Comparison of ENCODE assay signal across 27 cellular contexts in genomic region chr2:100997509-100998234, GRCh38. TPM values are rescaled to one million over a fixed set of nuclear protein-coding genes. Genes with fewer than 3 reads are reported as not detected.
A peak's percentile ranks its signal among the peaks of the same experiment; 100 is the strongest.
DNase-seq lines count a peak whose midpoint lies in the region; ATAC-seq, FAIRE-seq and TF ChIP-seq lines count a peak whose summit lies in the region.
"Had no signal": no experiment of that assay in that cellular context is flagged by ENCODE, and none has a peak within 500 bp of the region (broad histone marks: within the 10 kb centered on the region; RNA-seq: fewer than 3 reads in every experiment).

No MANE protein-coding gene starts in this region.

- CTCF ChIA-PET in HepG2 (lab: Yijun Ruan, JAX; ENCODE audit: low intra/inter-chr PET ratio, low total read pairs) = no interaction called here

- FAIRE-seq in HepG2 (lab: Jason Lieb, UNC) = no peak
- FAIRE-seq: GM12878 had no signal

- H3K4me2 ChIP-seq in GM23248 (ENCODE audit: unreplicated experiment) (no peak overlapping the region), HepG2 (ENCODE audit: low read depth, low read length) (no peak overlapping the region)

- POLR2A ChIA-PET in HepG2 (lab: Yijun Ruan, JAX) = no interaction called here

- H3K79me2 ChIP-seq in GM23248 (ENCODE audit: insufficient read depth) (peaks cover 6% of the 10 kb centered on the region), HepG2 (ENCODE audit: insufficient read depth, low read length) (peaks cover 6% of the 10 kb centered on the region)

- H3F3A ChIP-seq in GM23248 (ENCODE audit: insufficient read depth) = peaks cover 5% of the 10 kb centered on the region; the same call in 1 of the 2 replicates

- intact Hi-C loops in HepG2 (cut with micrococcal nuclease; ENCODE audit: unreplicated experiment) (no loop called here), uterus (cut with DNase I; ENCODE audit: low total_unique reads) (no loop called here)

- BruUV-seq in HepG2 (replicated peaks; lab: Mats Ljungman, UMichigan) = no TSS peak

- no peaks in the 10 kb centered on the region for H3K9me2 ChIP-seq in GM23248 (ENCODE audit: insufficient read depth)

- H3K4me3 ChIP-seq in GM23248 = no peak overlapping the region
- H3K4me3 ChIP-seq in adipocyte (ENCODE audit: low read length) = peak overlapping the region; percentile 31
- no peak overlapping the region for H3K4me3 ChIP-seq in HepG2 (replicated peaks in 1 of 3; ENCODE audit: insufficient read depth in 1 of 3, low read depth in 2 of 3, low read length in 3 of 3)
- no peak overlapping the region for H3K4me3 ChIP-seq in uterus
- H3K4me3 ChIP-seq: GM12878, HAP-1, SJSA1 had no signal

- WGBS in GM23248 (ENCODE audit: low coverage in 1 of 2, low lambda C conversion rate in 2 of 2, missing lambda C conversion rate in 2 of 2), 2 experiments = 77 to 89% methylated on average over 5 of the region's 5 CpGs
- 93% methylated on average over 5 of the region's 5 CpGs for WGBS in HepG2 (ENCODE audit: low lambda C conversion rate)

- no peak for TF ChIP-seq RAD21 in HepG2 (CRISPR knock-in tag; IDR thresholded peaks at IDR 0.05)

- H3K27me3 ChIP-seq in GM23248 (replicated peaks; ENCODE audit: insufficient read depth) (no peaks in the 10 kb centered on the region), adipocyte (replicated peaks; ENCODE audit: control insufficient read depth, insufficient read depth, low read length) (no peaks in the 10 kb centered on the region), HepG2 (ENCODE audit: control insufficient read depth in 1 of 2, insufficient read depth in 2 of 2, low read length in 2 of 2) (no peaks in the 10 kb centered on the region; a peak in 1 of 5 replicates), uterus (no peaks in the 10 kb centered on the region)
- H3K27me3 ChIP-seq: SJSA1 had no signal

- no peak overlapping the region for H3K27ac ChIP-seq in GM23248
- no peak overlapping the region for H3K27ac ChIP-seq in HepG2 (ENCODE audit: extremely low read length, insufficient read depth, low read length)
- peak overlapping the region; percentile 2 to 7 for H3K27ac ChIP-seq in uterus
- H3K27ac ChIP-seq: C4-2B, SJSA1 had no signal

- in situ Hi-C loops in GM23248 (cut with MboI) (loop anchor here (10.0 kb wide), 1 partner anchor 383 kb away; no protein-coding TSS in a partner anchor), HepG2 (cut with HindIII; ENCODE audit: extremely low pct_ligation_motif_present, low pct_unique_long_range_greater_than_20kb) (loop anchor here (5.0 kb wide), 1 partner anchor 385 kb away; no protein-coding TSS in a partner anchor)

- H2AFZ ChIP-seq in GM23248 (peak overlapping the region; percentile 35; the same call in 1 of the 2 replicates), HepG2 (ENCODE audit: low read length) (no peak overlapping the region)

- H3K9me3 ChIP-seq in GM23248 (ENCODE audit: low read depth) = no peaks in the 10 kb centered on the region
- no peaks in the 10 kb centered on the region for H3K9me3 ChIP-seq in adipocyte (ENCODE audit: control insufficient read depth, low read length)
- no peaks in the 10 kb centered on the region for H3K9me3 ChIP-seq in HepG2 (ENCODE audit: low read length)
- H3K9me3 ChIP-seq in uterus = no peaks in the 10 kb centered on the region
- H3K9me3 ChIP-seq: SJSA1 had no signal

- H4K20me1 ChIP-seq in GM23248 (ENCODE audit: insufficient read depth) (no peaks in the 10 kb centered on the region), HepG2 (ENCODE audit: insufficient read depth, low read length) (peaks cover 3% of the 10 kb centered on the region; the same call in 1 of the 2 replicates)

- no peak overlapping the region for H3K9ac ChIP-seq in GM23248
- H3K9ac ChIP-seq in adipocyte (ENCODE audit: low read length) = no peak overlapping the region
- no peak overlapping the region for H3K9ac ChIP-seq in HepG2 (ENCODE audit: insufficient read depth, low read depth, low read length)

- H3K36me3 ChIP-seq in GM23248 (ENCODE audit: low read depth) (no peaks in the 10 kb centered on the region), adipocyte (ENCODE audit: control insufficient read depth, insufficient read depth, low read length, severe bottlenecking) (peaks cover 32% of the 10 kb centered on the region), HepG2 (replicated peaks in 1 of 2; ENCODE audit: control insufficient read depth in 1 of 2, insufficient read depth in 2 of 2, low read length in 2 of 2) (peaks cover 17 to 29% of the 10 kb centered on the region in 2 experiments), uterus (no peaks in the 10 kb centered on the region)

- no peak for ATAC-seq in HepG2
- ATAC-seq: CD8-positive, alpha-beta T cell; GM12878 had no signal

- TF ChIP-seq EP300 in HepG2 (IDR thresholded peaks at IDR 0.05; ENCODE audit: low read depth in 2 of 2, low read length in 2 of 2) (no peak), HepG2 (CRISPR knock-in tag; IDR thresholded peaks at IDR 0.05; ENCODE audit: borderline replicate concordance) (no peak)

- DNase-seq in GM23248 = no peak
- DNase-seq in adipocyte (ENCODE audit: low read depth) = no peak
- no peak for DNase-seq in HepG2 (ENCODE audit: low spot score)
- DNase-seq in uterus = no peak
- DNase-seq in NCI-H748 (lab: John Stamatoyannopoulos, UW; ENCODE audit: unreplicated experiment) = no peak
- DNase-seq in COLO668 (lab: John Stamatoyannopoulos, UW; ENCODE audit: unreplicated experiment) = no peak
- no peak for DNase-seq in nucleus accumbens (lab: John Stamatoyannopoulos, UW)
- DNase-seq: CD8-positive, alpha-beta T cell; DMS 273 treated with DMSO at 0.1 percent for 48 hours; DMS79; EL; GDM1; GOT3; HFFc6; Karpas-422; NCI-H1092; NCI-H1417 treated with DMSO at 0.1 percent for 48 hours; NCI-H1694 treated with DMSO at 0.1 percent for 48 hours; NCI-H2081; NCI-H2227 treated with DMSO at 0.1 percent for 48 hours; NCI-H526 treated with DMSO at 0.1 percent for 48 hours; Right ventricle myocardium superior; RPMI8226 had no signal

- H3K4me1 ChIP-seq in GM23248 (ENCODE audit: insufficient read depth) (peaks cover 13% of the 10 kb centered on the region; the same call in 1 of the 2 replicates), adipocyte (ENCODE audit: control insufficient read depth, insufficient read depth, low read length) (peaks cover 24% of the 10 kb centered on the region), HepG2 (ENCODE audit: insufficient read depth, low read length) (peaks cover 9% of the 10 kb centered on the region), uterus (no peaks in the 10 kb centered on the region)

- TF ChIP-seq POLR2A in HepG2 (IDR thresholded peaks at IDR 0.05; ENCODE audit: insufficient read depth in 1 of 2, low read depth in 2 of 2, low read length in 2 of 2) (peak in 1 of 2 experiments; percentile 29; a peak in 1 of 4 replicates), uterus (IDR thresholded peaks at IDR 0.05) (no peak)

- no peak for TF ChIP-seq CTCF in HepG2 (CRISPR knock-in tag; IDR thresholded peaks at IDR 0.05)
- TF ChIP-seq CTCF in uterus (IDR thresholded peaks at IDR 0.05) = no peak

TF ChIP-seq in HepG2, 621 proteins besides CTCF, POLR2A, EP300 and RAD21 (continues in another document):
- TF ChIP-seq JARID2 (CRISPR knock-in tag; IDR thresholded peaks at IDR 0.05; ENCODE audit: insufficient replicate concordance) (no peak), MNT (IDR thresholded peaks at IDR 0.05) (no peak), KAT2B (IDR thresholded peaks at IDR 0.05; ENCODE audit: borderline replicate concordance, low read depth, low read length) (no peak), RBM22 (optimal IDR thresholded peaks at IDR 0.05; ENCODE audit: low read length) (peak; percentile 95), ZNF589 (CRISPR knock-in tag; conservative IDR thresholded peaks at IDR 0.05) (no peak), PHF20 (CRISPR knock-in tag; IDR thresholded peaks at IDR 0.05) (no peak)

RNA-seq across cellular contexts. Expression of gene RPL31, which starts 4.4 kb away (rescaled TPM):
- total RNA-seq in GM23248 (2014; rRNA removed; shearing (Covaris generic)) = 604 and 659 TPM in 2 replicates
- polyA plus RNA-seq in GM23248 (2016; fragmentation: Nextera tagmentation; extraction: Ambion mirVana) (1,157 and 1,172 TPM in 2 replicates), HepG2 (2011; rRNA removed) (3,582 and 3,614 TPM in 2 replicates)
- total RNA-seq in HepG2 (2016; rRNA removed; fragmentation: Illumina TruSeq; extraction: Trizol) (3,331 and 4,246 TPM in 2 replicates), uterus (1,000 to 10,000 TPM in 3 of 4 donors, 100 to 1,000 TPM in 1; 918 to 2,301 (median 1,306) TPM)
- 5,225 and 5,854 TPM in 2 replicates for total RNA-seq in HepG2 (2016; cell fraction: cytosol; rRNA removed; fragmentation: Illumina TruSeq; extraction: Trizol; ENCODE audit: low read depth)
- 3,362 and 4,378 TPM in 2 replicates for total RNA-seq in HepG2 (2016; cell fraction: insoluble cytoplasmic fraction; rRNA removed; fragmentation: Illumina TruSeq; extraction: Trizol)
- total RNA-seq in HepG2 (2016; cell fraction: membrane; rRNA removed; fragmentation: Illumina TruSeq; extraction: Trizol) = 8,556 and 9,092 TPM in 2 replicates
- total RNA-seq in HepG2 (2016; cell fraction: nucleus; rRNA removed; fragmentation: Illumina TruSeq; extraction: Trizol) = 1,122 and 1,268 TPM in 2 replicates
- 3,176 and 4,386 TPM in 2 replicates for polyA plus RNA-seq in HepG2 (2011; cell fraction: cytosol; rRNA removed)
- polyA plus RNA-seq in HepG2 (2011; cell fraction: nucleus; rRNA removed) = 741 and 878 TPM in 2 replicates
- polyA plus RNA-seq in HepG2 (2012) = 8,552 and 9,844 TPM in 2 replicates
- polyA plus RNA-seq in HepG2 (2016; cell fraction: cytosol; fragmentation: Illumina TruSeq; extraction: Trizol; ENCODE audit: low read depth) = 7,218 and 7,614 TPM in 2 replicates
- 4,222 and 4,697 TPM in 2 replicates for polyA plus RNA-seq in HepG2 (2016; cell fraction: insoluble cytoplasmic fraction; fragmentation: Illumina TruSeq; extraction: Trizol; ENCODE audit: low read depth)
- 8,348 and 8,377 TPM in 2 replicates for polyA plus RNA-seq in HepG2 (2016; cell fraction: membrane; fragmentation: Illumina TruSeq; extraction: Trizol; ENCODE audit: low read depth)
- polyA plus RNA-seq in HepG2 (2016; cell fraction: nucleus; fragmentation: Illumina TruSeq; extraction: Trizol; ENCODE audit: insufficient read depth, low read depth) = 2,101 and 2,110 TPM in 2 replicates
- polyA minus RNA-seq in HepG2 (2011; rRNA and poly(A)+ RNA removed; ENCODE audit: low replicate concordance) = 234 and 364 TPM in 2 replicates
- 317 and 452 TPM in 2 replicates for polyA minus RNA-seq in HepG2 (2011; cell fraction: cytosol; rRNA and poly(A)+ RNA removed)
- 241 and 344 TPM in 2 replicates for polyA minus RNA-seq in HepG2 (2011; cell fraction: nucleus; rRNA and poly(A)+ RNA removed)

Comparison
In these comparisons a context has a peak if more than half of its experiments do, and no peak if none do; other contexts are left out.
1. H3K27ac ChIP-seq: peak in uterus (2 of 2); none in GM23248 (single experiment) and HepG2 (single experiment).